ENCODE assay signal across 14 cellular contexts in the genomic region with DNA sequence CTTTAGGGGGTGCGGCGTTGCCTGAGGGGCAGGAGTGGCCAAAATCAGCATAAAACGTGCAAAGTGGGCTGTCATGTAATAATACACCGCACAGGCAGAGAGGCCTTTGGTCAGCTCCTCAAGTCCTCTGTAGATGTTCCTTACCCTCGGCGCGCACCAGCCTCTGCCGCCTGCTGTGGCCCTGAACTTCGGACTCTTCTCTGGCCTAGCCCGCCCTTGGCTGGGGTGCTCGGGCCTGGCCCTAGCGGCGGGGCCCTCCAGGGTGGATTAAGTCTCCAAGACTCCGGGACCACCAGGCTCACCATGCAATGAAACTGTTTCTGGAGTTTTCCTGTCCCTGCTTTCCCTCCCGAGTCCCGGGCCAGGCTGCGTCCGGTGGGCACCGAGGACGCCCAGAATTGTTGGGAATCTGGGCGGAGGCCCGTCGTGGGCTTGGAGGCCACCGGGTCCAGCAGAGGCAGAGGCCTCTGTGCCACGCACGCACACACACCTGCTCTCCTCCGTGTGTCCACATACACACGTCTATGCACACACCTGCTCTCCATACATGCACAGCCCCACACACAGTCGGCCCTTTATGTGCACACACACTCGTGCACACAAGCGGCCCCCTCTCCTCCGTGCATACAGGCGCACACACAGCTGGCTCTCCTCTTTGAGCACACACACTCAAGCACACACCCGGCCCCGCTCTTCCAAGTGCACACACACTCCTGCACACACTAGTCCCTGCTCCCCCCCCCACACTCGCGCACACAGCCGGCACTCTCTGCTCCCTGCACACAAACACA. TPM values are rescaled to one million over a fixed set of nuclear protein-coding genes. Genes with fewer than 3 reads are reported as not detected.
DNase-seq lines count a peak whose midpoint lies in the region; ATAC-seq and TF ChIP-seq lines count a peak whose summit lies in the region.
"Had no signal": no experiment of that assay in that cellular context is flagged by ENCODE, and none has a peak within 500 bp of the region (broad histone marks: within the 10 kb centered on the region; RNA-seq: fewer than 3 reads in every experiment).

No MANE protein-coding gene starts in this region.

- DNase-seq in DND-41 (peak; percentile 5), NB4 (ENCODE audit: low read depth) (no peak), ecto neural progenitor cell (ENCODE audit: low spot score) (peak; percentile 45), neural crest cell (ENCODE audit: low read depth, low spot score) (no peak), AML-193 (lab: John Stamatoyannopoulos, UW) (no peak)
- DNase-seq in stimulated activated CD4-positive, alpha-beta T cell treated with anti-CD3 and anti-CD28 coated beads, Interleukin-12 subunit alpha, Interleukin-12 subunit beta, amount 100 ng/mL, for 4 hours = no peak
- DNase-seq in activated CD4-positive, CD25-positive, alpha-beta regulatory T cell treated with anti-CD3 and anti-CD28 coated beads, Interleukin-2, amount 50 U/mL, for 72 hours = no peak
- DNase-seq: Calu3; mesenchymal stem cell; NCI-H1092 treated with DMSO at 0.1 percent for 48 hours; stimulated activated naive CD4-positive, alpha-beta T cell had no signal

- H3K9me3 Mint-ChIP-seq in neural crest cell = no peaks in the 10 kb centered on the region

- no peak overlapping the region for H3K27ac ChIP-seq in DND-41 (ENCODE audit: low read length)
- H3K27ac ChIP-seq: breast epithelium, VCaP had no signal

- no peak overlapping the region for H3K27ac Mint-ChIP-seq in neural crest cell (ENCODE audit: unreplicated experiment)

- H3K27me3 Mint-ChIP-seq in neural crest cell (ENCODE audit: low read depth) = no peaks in the 10 kb centered on the region

- H3K9me3 ChIP-seq in DND-41 (ENCODE audit: insufficient read depth, low read length, severe bottlenecking) = no peaks in the 10 kb centered on the region

- H3K4me3 ChIP-seq in DND-41 (ENCODE audit: low read depth in 1 of 2, low read length in 2 of 2) (peak overlapping the region in 1 of 2 experiments; percentile 48; a peak in 2 of 4 replicates), NB4 (ENCODE audit: low read depth, low read length) (peak overlapping the region; percentile 28)
- H3K4me3 ChIP-seq: breast epithelium had no signal

- peaks cover 25% of the 10 kb centered on the region for H3K4me1 Mint-ChIP-seq in neural crest cell

- TF ChIP-seq CTCF in DND-41 (IDR thresholded peaks at IDR 0.05; ENCODE audit: borderline replicate concordance, extremely low read depth, low read length, poor library complexity, severe bottlenecking) (no peak), NB4 (IDR thresholded peaks at IDR 0.05; ENCODE audit: low read depth, low read length) (no peak), neural crest cell (conservative IDR thresholded peaks at IDR 0.05) (no peak)

- peaks cover 35% of the 10 kb centered on the region for H3K4me1 ChIP-seq in DND-41 (ENCODE audit: insufficient read depth, low read length)
- H3K4me1 ChIP-seq: breast epithelium had no signal

- H3K4me2 ChIP-seq in DND-41 (ENCODE audit: insufficient read depth, low read length) = peak overlapping the region; percentile 59

- TF ChIP-seq POLR2A in NB4 (IDR thresholded peaks at IDR 0.05; ENCODE audit: extremely low read depth, insufficient read length) = no peak

- peaks cover 23% of the 10 kb centered on the region for H4K20me1 ChIP-seq in DND-41 (ENCODE audit: insufficient read depth, low read length)

- H3K36me3 ChIP-seq in DND-41 (ENCODE audit: insufficient read depth, low read length) = peaks cover 26% of the 10 kb centered on the region
- H3K36me3 ChIP-seq: breast epithelium had no signal

- peak overlapping the region; percentile 83 for H3K4me3 Mint-ChIP-seq in neural crest cell

- ATAC-seq in DND-41 (ENCODE audit: insufficient read depth, low read depth) (no peak), GM18502 (IDR thresholded peaks at IDR 0.05; ENCODE audit: poor library complexity, unreplicated experiment) (no peak)

- H3K27me3 ChIP-seq in DND-41 (ENCODE audit: insufficient read depth, low read length, poor library complexity) = no peaks in the 10 kb centered on the region
- H3K27me3 ChIP-seq: breast epithelium had no signal

- H2AFZ ChIP-seq in DND-41 (ENCODE audit: low read depth, low read length) = no peak overlapping the region

- H3K79me2 ChIP-seq in DND-41 (ENCODE audit: insufficient read depth, low read length) = peaks cover 37% of the 10 kb centered on the region

- H3K36me3 Mint-ChIP-seq in neural crest cell (ENCODE audit: low read depth) = peaks cover 8% of the 10 kb centered on the region

- H3K9ac ChIP-seq in DND-41 (ENCODE audit: low read depth, low read length) = peak overlapping the region; percentile 20; the same call in 1 of the 2 replicates

RNA-seq across cellular contexts. Expression of a gene that starts 1.5 kb away (rescaled TPM):
- 105 and 108 TPM in 2 replicates for total RNA-seq in neural crest cell

Comparison
In these comparisons a context has a peak if more than half of its experiments do, and no peak if none do; other contexts are left out.
1. DNase-seq: peak in DND-41 (single experiment) and ecto neural progenitor cell (single experiment); none in NB4 (single experiment), neural crest cell (single experiment), stimulated activated CD4-positive, alpha-beta T cell treated with anti-CD3 and anti-CD28 coated beads, Interleukin-12 subunit alpha, Interleukin-12 subunit beta, amount 100 ng/mL, for 4 hours (single experiment), AML-193 (0 of 2) and activated CD4-positive, CD25-positive, alpha-beta regulatory T cell treated with anti-CD3 and anti-CD28 coated beads, Interleukin-2, amount 50 U/mL, for 72 hours (single experiment).